23 cellular contexts compared by ENCODE assay signal in the genomic region with DNA sequence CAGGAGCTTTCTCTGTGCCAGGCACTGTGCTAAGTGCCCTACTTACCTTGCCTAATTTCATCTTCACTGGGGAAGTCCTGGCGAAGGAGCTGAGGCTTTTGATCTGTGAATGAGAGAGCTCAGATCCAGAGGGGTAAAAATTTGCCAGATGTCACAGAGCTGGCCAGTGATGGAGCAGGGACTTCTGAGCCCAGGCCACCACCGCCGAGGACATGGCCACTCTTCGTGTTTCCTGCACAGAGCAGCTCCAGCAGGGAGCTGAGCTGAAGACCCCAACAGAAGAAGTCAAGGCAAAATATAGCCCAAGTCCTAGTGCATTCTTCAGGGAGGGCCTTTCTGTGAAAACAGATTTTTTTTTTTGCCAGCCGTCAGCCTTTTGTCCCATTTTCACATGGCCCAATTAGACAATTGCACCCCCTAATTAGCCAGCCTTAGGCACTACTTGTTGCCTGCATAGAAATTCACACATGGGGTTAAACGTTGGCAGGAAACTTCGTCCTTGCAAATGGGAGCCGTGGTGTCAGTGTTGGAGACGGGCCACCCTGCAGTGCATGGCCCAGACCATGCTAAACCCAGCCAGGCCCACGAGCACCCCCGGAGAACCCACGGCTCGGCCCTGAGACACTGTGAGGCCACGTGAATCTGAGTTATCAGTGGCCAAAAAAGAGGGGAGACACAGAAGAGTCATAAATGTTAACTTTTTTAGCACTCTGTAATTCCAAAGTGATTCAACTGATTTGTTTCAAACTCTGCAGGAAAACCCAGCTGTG. TPM values are rescaled to one million over a fixed set of nuclear protein-coding genes. Genes with fewer than 3 reads are reported as not detected.
"Had no signal": no experiment of that assay in that cellular context is flagged by ENCODE, and none has a peak within 500 bp of the region (broad histone marks: within the 10 kb centered on the region; RNA-seq: fewer than 3 reads in every experiment).

No MANE protein-coding gene starts in this region.

- H3K36me3 Mint-ChIP-seq: naive thymus-derived CD8-positive, alpha-beta T cell had no signal

- H3K4me3 Mint-ChIP-seq: central memory CD8-positive, alpha-beta T cell; naive thymus-derived CD8-positive, alpha-beta T cell had no signal

- ATAC-seq: heart left ventricle; left ventricle myocardium superior; naive thymus-derived CD8-positive, alpha-beta T cell had no signal

- H3K27ac Mint-ChIP-seq: naive thymus-derived CD8-positive, alpha-beta T cell had no signal

- H3K4me1 Mint-ChIP-seq: central memory CD8-positive, alpha-beta T cell had no signal

- H3K27ac ChIP-seq: colonic mucosa, heart left ventricle, right atrium auricular region, suprapubic skin, tibial artery, upper lobe of left lung, uterus had no signal

- H3K36me3 ChIP-seq: colonic mucosa, heart left ventricle, right atrium auricular region, suprapubic skin, tibial artery, upper lobe of left lung, uterus had no signal

- H3K27me3 ChIP-seq: right atrium auricular region had no signal

- DNase-seq: colonic mucosa; dermis blood vessel endothelial cell; effector CD4-positive, alpha-beta T cell; foreskin melanocyte; hippocampal formation; kidney glomerular epithelial cell; left ventricle myocardium superior; mesenchymal stem cell; naive thymus-derived CD8-positive, alpha-beta T cell; small intestine; stimulated activated CD4-positive, alpha-beta T cell treated with anti-CD3 and anti-CD28 coated beads, Interleukin-12 subunit alpha, Interleukin-12 subunit beta, amount 100 ng/mL, for 4 hours; stimulated activated naive CD4-positive, alpha-beta T cell; uterus had no signal

- H3K4me1 ChIP-seq: colonic mucosa, heart left ventricle, right atrium auricular region, tibial artery had no signal

- H3K4me3 ChIP-seq: colonic mucosa, heart left ventricle, lung, right atrium auricular region, suprapubic skin, tibial artery, upper lobe of left lung, uterus had no signal

- H3K9me3 ChIP-seq: colonic mucosa, heart left ventricle, right atrium auricular region, suprapubic skin, tibial artery, upper lobe of left lung, uterus had no signal

- H3K9me3 Mint-ChIP-seq: central memory CD8-positive, alpha-beta T cell; naive thymus-derived CD8-positive, alpha-beta T cell had no signal

RNA-seq across cellular contexts. Expression of gene ZNF536, which starts 7.8 kb away (rescaled TPM):
- total RNA-seq: dermis blood vessel endothelial cell; glomerular endothelial cell; mononuclear cell; naive thymus-derived CD8-positive, alpha-beta T cell; osteocyte had no signal
- polyA plus RNA-seq: naive thymus-derived CD8-positive, alpha-beta T cell had no signal
